Comparison of ENCODE assay signal across 33 cellular contexts in the genomic region with DNA sequence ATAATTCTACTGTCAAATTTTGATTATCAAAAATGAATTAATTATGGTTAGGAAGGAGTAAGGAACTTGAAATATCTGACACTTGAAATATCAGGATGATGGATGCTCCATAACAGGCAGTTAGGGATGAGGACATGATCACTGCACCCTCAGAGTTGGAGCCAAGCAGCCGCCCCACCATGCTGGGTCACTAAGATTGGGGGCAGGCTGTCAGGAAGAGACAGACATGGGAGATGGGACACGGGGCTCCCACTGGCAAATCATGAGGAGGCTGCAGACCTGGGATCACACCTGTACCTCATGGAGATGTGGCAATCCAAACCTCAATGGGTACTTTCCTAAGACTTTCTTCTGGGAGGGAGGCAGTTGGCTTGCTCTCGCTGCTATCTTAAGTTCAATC.
"Had no signal": no experiment of that assay in that cellular context is flagged by ENCODE, and none has a peak within 500 bp of the region (broad histone marks: within the 10 kb centered on the region; RNA-seq: fewer than 3 reads in every experiment).

No MANE protein-coding gene starts in this region.

- ATAC-seq: activated naive CD4-positive, alpha-beta T cell treated with anti-CD3 and anti-CD28 coated beads, Interleukin-2, amount 50 U/mL, for 72 hours; activated naive CD8-positive, alpha-beta T cell treated with anti-CD3 and anti-CD28 coated beads, Interleukin-2, amount 50 U/mL, for 24 hours; activated T-cell treated with anti-CD3 and anti-CD28 coated beads, Interleukin-2, amount 50 U/mL, for 4 hours; activated T-cell treated with anti-CD3 and anti-CD28 coated beads, Interleukin-2, amount 50 U/mL, for 72 hours; activated T-helper 17 cell treated with anti-CD3 and anti-CD28 coated beads, Interleukin-2, amount 50 U/mL, for 72 hours; body of pancreas had no signal

- H3K4me3 ChIP-seq: adrenal gland, ascending aorta, body of pancreas, breast epithelium, cardiac muscle cell had no signal

- DNase-seq: activated effector memory CD4-positive, alpha-beta T cell treated with anti-CD3 and anti-CD28 coated beads, Interleukin-2, amount 50 U/mL, for 16 hours; activated effector memory CD4-positive, alpha-beta T cell treated with Interleukin-2 at 50 U/mL for 16 hours; activated gamma-delta T cell; activated gamma-delta T cell treated with Interleukin-2 at 50 U/mL for 16 hours; activated naive CD4-positive, alpha-beta T cell; activated naive CD4-positive, alpha-beta T cell treated with anti-CD3 and anti-CD28 coated beads for 36 hours; activated naive CD4-positive, alpha-beta T cell treated with anti-CD3 and anti-CD28 coated beads, Interleukin-2, amount 10 ng/mL, durations not matched to agents 7 days and 5 days; activated naive CD4-positive, alpha-beta T cell treated with anti-CD3 and anti-CD28 coated beads, Interleukin-2, amount 50 U/mL, for 16 hours; activated naive CD4-positive, alpha-beta T cell treated with Interleukin-2 at 50 U/mL for 16 hours; activated naive CD8-positive, alpha-beta T cell treated with anti-CD3 and anti-CD28 coated beads for 36 hours; activated naive CD8-positive, alpha-beta T cell treated with anti-CD3 and anti-CD28 coated beads, Interleukin-2, amount 10 ng/mL, durations not matched to agents 7 days and 5 days; activated naive CD8-positive, alpha-beta T cell treated with anti-CD3 and anti-CD28 coated beads, Interleukin-2, amount 50 U/mL, for 24 hours; activated T-cell treated with anti-CD3 and anti-CD28 coated beads for 4 hours; activated T-cell treated with anti-CD3 and anti-CD28 coated beads, Interleukin-2, amount 50 U/mL, for 1 hour; activated T-cell treated with anti-CD3 and anti-CD28 coated beads, Interleukin-2, amount 50 U/mL, for 24 hours; activated T-cell treated with anti-CD3 and anti-CD28 coated beads, Interleukin-2, amount 50 U/mL, for 4 hours; activated T-cell treated with anti-CD3 and anti-CD28 coated beads, Interleukin-2, amount 50 U/mL, for 48 hours; activated T-cell treated with anti-CD3 and anti-CD28 coated beads, Interleukin-2, amount 50 U/mL, for 72 hours; adrenal gland; amniotic stem cell; amygdala; anterior cingulate cortex; aorta; body of pancreas; brain microvascular endothelial cell; caudate nucleus; central memory CD4-positive, alpha-beta T cell; cerebellar nuclear complex had no signal

- H3K4me1 ChIP-seq: adrenal gland, ascending aorta, body of pancreas, breast epithelium had no signal

- H3K27me3 ChIP-seq: adrenal gland, ascending aorta, body of pancreas, brain microvascular endothelial cell, breast epithelium, cardiac muscle cell had no signal

- H3K27ac ChIP-seq: adrenal gland, ascending aorta, body of pancreas, brain microvascular endothelial cell, breast epithelium, cardiac muscle cell had no signal

- H3K9me3 ChIP-seq: adrenal gland, ascending aorta, body of pancreas, breast epithelium had no signal

- H3K36me3 ChIP-seq: adrenal gland, ascending aorta, brain microvascular endothelial cell, breast epithelium, cardiac muscle cell had no signal
